13 cellular contexts compared by ENCODE assay signal in genomic region chr5:61342066-61342465, GRCh38. TPM values are rescaled to one million over a fixed set of nuclear protein-coding genes. Genes with fewer than 3 reads are reported as not detected.
DNase-seq lines count a peak whose midpoint lies in the region; ATAC-seq and TF ChIP-seq lines count a peak whose summit lies in the region.
"Had no signal": no experiment of that assay in that cellular context is flagged by ENCODE, and none has a peak within 500 bp of the region (broad histone marks: within the 10 kb centered on the region; RNA-seq: fewer than 3 reads in every experiment).

No MANE protein-coding gene starts in this region.

- no peaks in the 10 kb centered on the region; the same call in 1 of the 2 replicates for H3K9me3 ChIP-seq in HEK293 (ENCODE audit: control insufficient read depth, insufficient read depth, low read depth, low read length)
- no peaks in the 10 kb centered on the region for H3K9me3 ChIP-seq in body of pancreas

- 75 to 90% methylated on average over 4 of the region's 4 CpGs for WGBS in body of pancreas, 2 donors

- ATAC-seq in SK-N-SH treated with all-trans-retinoic acid at 6 μM for 48 hours (peak; percentile 44; the same call in 2 of the 3 replicates), GM19463 (IDR thresholded peaks at IDR 0.05; ENCODE audit: unreplicated experiment) (no peak), GM18502 (IDR thresholded peaks at IDR 0.05; ENCODE audit: poor library complexity, unreplicated experiment) (no peak), body of pancreas (no peak)

- DNase-seq in A172 (ENCODE audit: low spot score), result peak; percentile 91
- peak; percentile 81 to 87 for DNase-seq in foreskin fibroblast
- no peak for DNase-seq in brain microvascular endothelial cell
- no peak for DNase-seq in body of pancreas
- DNase-seq: NCI-H1092, right cardiac atrium had no signal

- intact Hi-C loops in body of pancreas (cut with DNase I), result no loop called here

- no peaks in the 10 kb centered on the region for H3K27me3 ChIP-seq in brain microvascular endothelial cell (replicated peaks)
- no peaks in the 10 kb centered on the region for H3K27me3 ChIP-seq in body of pancreas
- H3K27me3 ChIP-seq: BLaER1 treated with 17β-estradiol and CSF1 and Interleukin-3, amounts not matched to agents 10 nM and 100 nM had no signal

- POLR2A ChIA-PET in HEK293 (lab: Yijun Ruan, JAX), result interaction anchor here (0.7 to 1.2 kb wide), 2 partner anchors 9 to 59 kb away, joined by 3 to 4 read pairs; no protein-coding TSS in a partner anchor

- no peak for TF ChIP-seq CTCF in HEK293 (tag by site-specific recombination; IDR thresholded peaks at IDR 0.05)
- no peak for TF ChIP-seq CTCF in foreskin fibroblast (IDR thresholded peaks at IDR 0.05; ENCODE audit: low read depth, low read length)
- TF ChIP-seq CTCF in brain microvascular endothelial cell (IDR thresholded peaks at IDR 0.05; ENCODE audit: low read depth, low read length, missing control alignments), result no peak
- no peak for TF ChIP-seq CTCF in body of pancreas (IDR thresholded peaks at IDR 0.05)

- no peak overlapping the region for H3K27ac ChIP-seq in HEK293 (ENCODE audit: extremely low read depth, low read depth, low read length)
- no peak overlapping the region for H3K27ac ChIP-seq in brain microvascular endothelial cell
- H3K27ac ChIP-seq in body of pancreas, result no peak overlapping the region
- H3K27ac ChIP-seq: BLaER1 treated with 17β-estradiol and CSF1 and Interleukin-3, amounts not matched to agents 10 nM and 100 nM; coronary artery; VCaP had no signal

- H3K4me1 ChIP-seq in HEK293 (ENCODE audit: control insufficient read depth, insufficient read depth, low read length) (peaks cover 28% of the 10 kb centered on the region), body of pancreas (peaks cover 56% of the 10 kb centered on the region)

- H3K36me3 ChIP-seq in HEK293 (ENCODE audit: control insufficient read depth in 2 of 2, insufficient read depth in 1 of 2, low read length in 2 of 2) (no peaks in the 10 kb centered on the region; a peak in 1 of 3 replicates), brain microvascular endothelial cell (replicated peaks) (no peaks in the 10 kb centered on the region), body of pancreas (replicated peaks in 1 of 2; ENCODE audit: insufficient read depth in 1 of 2, low read depth in 2 of 2) (no peaks in the 10 kb centered on the region)

- no peak for TF ChIP-seq POLR2A in body of pancreas (IDR thresholded peaks at IDR 0.05)

- CTCF ChIA-PET in HEK293 (lab: Yijun Ruan, JAX), result interaction anchor here (1.2 kb wide), 1 partner anchor 11 kb away, joined by 4 read pairs; no protein-coding TSS in a partner anchor

- in situ Hi-C loops in brain microvascular endothelial cell (cut with HindIII; ENCODE audit: low pct_ligation_motif_present, low sequenced_read_pairs), result no loop called here

- H3K4me3 ChIP-seq in HEK293 (ENCODE audit: low read depth, low read length) (no peak overlapping the region), foreskin fibroblast (ENCODE audit: low read depth in 1 of 2, low read length in 2 of 2) (no peak overlapping the region), brain microvascular endothelial cell (ENCODE audit: low read depth, low read length) (no peak overlapping the region), body of pancreas (no peak overlapping the region)
- H3K4me3 ChIP-seq: BLaER1 treated with 17β-estradiol and CSF1 and Interleukin-3, amounts not matched to agents 10 nM and 100 nM; coronary artery had no signal

TF ChIP-seq in HEK293, 187 proteins besides CTCF, POLR2A, EP300 and RAD21:
- TF ChIP-seq ZNF366 (tag by site-specific recombination; conservative IDR thresholded peaks at IDR 0.05) (0 out of 2 replicates have a peak, but pooled peaks have one; percentile 10), EGR2 (tag by site-specific recombination; IDR thresholded peaks at IDR 0.05; ENCODE audit: low read depth) (0 out of 2 replicates have a peak, but pooled peaks have one; percentile 7), ZIC2 (tag by site-specific recombination; IDR thresholded peaks at IDR 0.05) (no peak), ZNF311 (tag by site-specific recombination; IDR thresholded peaks at IDR 0.05; ENCODE audit: borderline replicate concordance) (no peak), ZNF174 (tag by site-specific recombination; IDR thresholded peaks at IDR 0.05) (no peak), ATF2 (tag by site-specific recombination; IDR thresholded peaks at IDR 0.05; ENCODE audit: low read depth) (no peak), PRDM6 (tag by site-specific recombination; IDR thresholded peaks at IDR 0.05) (peak; percentile 73), SP7 (tag by site-specific recombination; IDR thresholded peaks at IDR 0.05) (peak; percentile 18; the same call in 1 of the 2 replicates), ZFP41 (tag by site-specific recombination; IDR thresholded peaks at IDR 0.05; ENCODE audit: borderline replicate concordance) (no peak)

TF ChIP-seq in SK-N-SH treated with all-trans-retinoic acid at 6 μM for 48 hours, 23 proteins besides CTCF, POLR2A, EP300 and RAD21 (continues in another document):
- no peak for TF ChIP-seq TCF4 (CRISPR knock-in tag; IDR thresholded peaks at IDR 0.05; ENCODE audit: borderline replicate concordance)
- TF ChIP-seq ZFP30 (CRISPR knock-in tag; IDR thresholded peaks at IDR 0.05), result no peak
- no peak for TF ChIP-seq BACH2 (CRISPR knock-in tag; IDR thresholded peaks at IDR 0.05; ENCODE audit: borderline replicate concordance)
- no peak for TF ChIP-seq CREB5 (CRISPR knock-in tag; IDR thresholded peaks at IDR 0.05; ENCODE audit: low read depth)
- TF ChIP-seq RARB (CRISPR knock-in tag; IDR thresholded peaks at IDR 0.05), result no peak
- TF ChIP-seq TSHZ2 (CRISPR knock-in tag; IDR thresholded peaks at IDR 0.05), result no peak
- TF ChIP-seq ESRRG (CRISPR knock-in tag; IDR thresholded peaks at IDR 0.05), result no peak
- no peak for TF ChIP-seq CSDC2 (CRISPR knock-in tag; IDR thresholded peaks at IDR 0.05)
- no peak for TF ChIP-seq POU6F1 (CRISPR knock-in tag; IDR thresholded peaks at IDR 0.05; ENCODE audit: borderline replicate concordance, low read depth)
- TF ChIP-seq ARNTL (CRISPR knock-in tag; IDR thresholded peaks at IDR 0.05; ENCODE audit: borderline replicate concordance, low read depth), result no peak
- TF ChIP-seq ZNF70 (CRISPR knock-in tag; IDR thresholded peaks at IDR 0.05), result no peak
- no peak for TF ChIP-seq OSR1 (CRISPR knock-in tag; IDR thresholded peaks at IDR 0.05)
- TF ChIP-seq GLIS3 (CRISPR knock-in tag; IDR thresholded peaks at IDR 0.05), result no peak
- no peak for TF ChIP-seq PPARA (CRISPR knock-in tag; IDR thresholded peaks at IDR 0.05; ENCODE audit: borderline replicate concordance)
- no peak for TF ChIP-seq ZNF565 (CRISPR knock-in tag; conservative IDR thresholded peaks at IDR 0.05; ENCODE audit: low read depth)
- TF ChIP-seq TOX (CRISPR knock-in tag; IDR thresholded peaks at IDR 0.05; ENCODE audit: borderline replicate concordance), result no peak

RNA-seq across cellular contexts. Expression of gene ZSWIM6, which starts 10.0 kb away (rescaled TPM):
- total RNA-seq in A172 (2014; rRNA removed; shearing (Covaris generic)), result 5.6 and 5.9 TPM in 2 replicates
- 1 to 10 TPM; 5.9 to 8.8 TPM for total RNA-seq in body of pancreas

Comparison
In these comparisons a context has a peak if more than half of its experiments do, and no peak if none do; other contexts are left out.
1. DNase-seq: peak in A172 (single experiment) and foreskin fibroblast (2 of 2); none in brain microvascular endothelial cell (single experiment) and body of pancreas (0 of 4).